Comparison of ENCODE assay signal across 13 cellular contexts in genomic region chr1:201870397-201870796, GRCh38.
"Had no signal": no experiment of that assay in that cellular context is flagged by ENCODE, and none has a peak within 500 bp of the region (broad histone marks: within the 10 kb centered on the region; RNA-seq: fewer than 3 reads in every experiment).

No MANE protein-coding gene starts in this region.

- H3K4me3 ChIP-seq: dorsolateral prefrontal cortex, lower lobe of right lung, transverse colon had no signal

- H3K4me1 ChIP-seq: lower lobe of right lung, transverse colon had no signal

- H3K27me3 ChIP-seq: dorsolateral prefrontal cortex, transverse colon had no signal

- H3K9me3 ChIP-seq: lower lobe of right lung, transverse colon had no signal

- H3K27ac ChIP-seq: dorsolateral prefrontal cortex, epithelial cell of prostate, lower lobe of right lung, transverse colon, WERI-Rb-1 had no signal

- DNase-seq: activated CD4-positive, alpha-beta T cell treated with anti-CD3 and anti-CD28 coated beads, Interleukin-2, amount 50 U/mL, for 4 hours; amniotic stem cell; caudate nucleus; dorsolateral prefrontal cortex; lower lobe of right lung; natural killer cell; retina; stimulated activated naive CD8-positive, alpha-beta T cell treated with anti-CD3 and anti-CD28 coated beads, Interleukin-15, Interleukin-2, amounts not matched to agents 100 U/mL and 50 U/mL, for 24 hours; substantia nigra; T-helper 17 cell; transverse colon; WERI-Rb-1 had no signal

- ATAC-seq: lower lobe of right lung; natural killer cell; stimulated activated naive CD8-positive, alpha-beta T cell treated with anti-CD3 and anti-CD28 coated beads, Interleukin-15, Interleukin-2, amounts not matched to agents 100 U/mL and 50 U/mL, for 24 hours; T-helper 17 cell had no signal
